18 cellular contexts compared by ENCODE assay signal in genomic region chr12:68617160-68617926, GRCh38.
DNase-seq lines count a peak whose midpoint lies in the region; ATAC-seq and TF ChIP-seq lines count a peak whose summit lies in the region.
"Had no signal": no experiment of that assay in that cellular context is flagged by ENCODE, and none has a peak within 500 bp of the region (broad histone marks: within the 10 kb centered on the region; RNA-seq: fewer than 3 reads in every experiment).

No MANE protein-coding gene starts in this region.

- peak overlapping the region; percentile 64 for H3K4me3 Mint-ChIP-seq in activated naive CD8-positive, alpha-beta T cell

- no peak overlapping the region for H2AFZ ChIP-seq in ACC112 (ENCODE audit: low read length, unreplicated experiment)

- H3K9me3 Mint-ChIP-seq in activated naive CD8-positive, alpha-beta T cell (ENCODE audit: low read depth), result no peaks in the 10 kb centered on the region

- H3K79me2 ChIP-seq in ACC112 (ENCODE audit: control insufficient read depth, insufficient read depth, low read length, unreplicated experiment), result peaks cover 98% of the 10 kb centered on the region

- peaks cover 82% of the 10 kb centered on the region for H3K4me1 ChIP-seq in ACC112 (ENCODE audit: control insufficient read depth, insufficient read depth, low read length, unreplicated experiment)

- H3K27ac Mint-ChIP-seq in activated naive CD8-positive, alpha-beta T cell, result peak overlapping the region; percentile 85
- H3K27ac Mint-ChIP-seq: progenitor cell of endocrine pancreas had no signal

- H3K27me3 ChIP-seq in ACC112 (ENCODE audit: insufficient read depth, low read length), result no peaks in the 10 kb centered on the region
- H3K27me3 ChIP-seq: gastroesophageal sphincter, left lung, testis had no signal

- peaks cover 13% of the 10 kb centered on the region for H3K36me3 Mint-ChIP-seq in activated naive CD8-positive, alpha-beta T cell

- H3K4me1 Mint-ChIP-seq in activated naive CD8-positive, alpha-beta T cell (ENCODE audit: low read depth), result peaks cover 84% of the 10 kb centered on the region

- DNase-seq in EH (ENCODE audit: low read depth) (peak; percentile 58), foreskin fibroblast (peak; percentile 39 to 69), SIG-M5 (lab: John Stamatoyannopoulos, UW) (no peak), kidney tubule cell (ENCODE audit: low spot score) (no peak)
- DNase-seq: activated CD8-positive, alpha-beta memory T cell treated with anti-CD3 and anti-CD28 coated beads for 24 hours; Calu3; left lung; MV-4-11; NCI-H69; stimulated activated CD4-positive, alpha-beta T cell treated with anti-CD3 and anti-CD28 coated beads, Interleukin-4, amount 100 ng/mL, for 4 hours; testis had no signal

- ATAC-seq in GM19351 (IDR thresholded peaks at IDR 0.05; ENCODE audit: unreplicated experiment), result no peak
- ATAC-seq in HG02870 (IDR thresholded peaks at IDR 0.05; ENCODE audit: unreplicated experiment), result no peak
- ATAC-seq: gastroesophageal sphincter, left lung had no signal

- H3K27ac ChIP-seq in ACC112 (ENCODE audit: low read depth, low read length), result peak overlapping the region; percentile 79
- H3K27ac ChIP-seq: HL-60, testis had no signal

- peak overlapping the region; percentile 50; the same call in 1 of the 2 replicates for H3K4me3 ChIP-seq in ACC112 (ENCODE audit: low read depth, low read length)
- no peak overlapping the region for H3K4me3 ChIP-seq in foreskin fibroblast (ENCODE audit: low read depth in 1 of 2, low read length in 2 of 2)
- H3K4me3 ChIP-seq: gastroesophageal sphincter, left lung, testis had no signal

- no peaks in the 10 kb centered on the region for H3K27me3 Mint-ChIP-seq in activated naive CD8-positive, alpha-beta T cell
- H3K27me3 Mint-ChIP-seq: progenitor cell of endocrine pancreas had no signal

- 0 out of 2 replicates have a peak, but pooled peaks cover 6% of the 10 kb centered on the region for H3K36me3 ChIP-seq in ACC112 (ENCODE audit: insufficient read depth, low read length)
- H3K36me3 ChIP-seq: gastroesophageal sphincter had no signal

- no peak for TF ChIP-seq CTCF in foreskin fibroblast (IDR thresholded peaks at IDR 0.05; ENCODE audit: low read depth, low read length)

Comparison
In these comparisons a context has a peak if more than half of its experiments do, and no peak if none do; other contexts are left out.
1. DNase-seq: peak in EH (single experiment) and foreskin fibroblast (2 of 2); none in SIG-M5 (single experiment) and kidney tubule cell (single experiment).